1 cellular context compared by ENCODE assay signal in the genomic region with DNA sequence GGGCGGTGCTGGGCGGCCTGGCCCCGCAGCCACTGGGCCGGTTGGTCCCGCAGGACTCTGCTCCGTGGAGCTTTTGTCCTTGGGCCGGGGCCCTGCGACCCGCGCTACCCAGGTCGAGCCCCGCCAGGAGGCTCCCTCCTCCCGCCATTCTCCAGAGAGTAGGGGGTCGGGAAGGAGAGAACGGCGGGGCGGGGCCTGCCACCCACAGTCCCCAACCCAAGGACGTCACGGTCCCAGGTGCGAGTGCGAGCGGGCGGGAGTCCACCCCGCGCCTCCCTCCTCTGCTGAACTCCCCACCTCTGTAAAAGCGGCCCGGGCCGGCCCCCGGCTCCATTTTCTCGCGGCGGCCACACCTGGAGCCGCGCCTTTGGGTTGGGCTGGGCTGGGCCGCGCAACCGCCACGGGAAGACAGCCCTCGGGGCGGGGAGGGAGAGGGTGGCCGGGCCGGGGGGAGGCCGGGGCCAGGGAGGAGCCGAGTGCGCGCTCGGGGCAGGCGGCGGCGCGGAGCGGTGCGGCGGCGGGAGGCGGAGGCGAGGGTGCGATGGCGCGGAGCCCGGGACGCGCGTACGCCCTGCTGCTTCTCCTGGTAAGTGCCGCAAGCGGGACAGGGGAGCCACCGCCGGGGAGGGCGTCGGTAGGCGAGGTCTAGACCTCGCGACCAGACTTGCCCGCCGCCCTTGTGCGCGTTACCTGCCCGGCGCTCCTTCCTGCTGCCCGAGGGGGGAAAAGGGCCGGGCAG.
TF ChIP-seq lines count a peak whose summit lies in the region.

A gene (plus strand): TSS at position 467 of the 739 bp plus-strand sequence. CDS start 75 bp downstream, at position 542.

TF ChIP-seq in K562, 482 proteins besides CTCF, POLR2A, EP300 and RAD21 (continued from another document and continues in another):
- TF ChIP-seq, protein P1, sequence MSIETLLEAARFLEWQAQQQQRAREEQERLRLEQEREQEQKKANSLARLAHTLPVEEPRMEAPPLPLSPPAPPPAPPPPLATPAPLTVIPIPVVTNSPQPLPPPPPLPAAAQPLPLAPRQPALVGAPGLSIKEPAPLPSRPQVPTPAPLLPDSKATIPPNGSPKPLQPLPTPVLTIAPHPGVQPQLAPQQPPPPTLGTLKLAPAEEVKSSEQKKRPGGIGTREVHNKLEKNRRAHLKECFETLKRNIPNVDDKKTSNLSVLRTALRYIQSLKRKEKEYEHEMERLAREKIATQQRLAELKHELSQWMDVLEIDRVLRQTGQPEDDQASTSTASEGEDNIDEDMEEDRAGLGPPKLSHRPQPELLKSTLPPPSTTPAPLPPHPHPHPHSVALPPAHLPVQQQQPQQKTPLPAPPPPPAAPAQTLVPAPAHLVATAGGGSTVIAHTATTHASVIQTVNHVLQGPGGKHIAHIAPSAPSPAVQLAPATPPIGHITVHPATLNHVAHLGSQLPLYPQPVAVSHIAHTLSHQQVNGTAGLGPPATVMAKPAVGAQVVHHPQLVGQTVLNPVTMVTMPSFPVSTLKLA (conservative IDR thresholded peaks at IDR 0.05): 0 out of 4 replicates have a peak, but pooled peaks of 1 of the 2 experiments have one; percentile 43
- TF ChIP-seq KDM4B (IDR thresholded peaks at IDR 0.05; ENCODE audit: borderline replicate concordance in 2 of 2, low read depth in 1 of 2): 0 out of 4 replicates have a peak, but pooled peaks of 1 of the 2 experiments have one; percentile 16
- TF ChIP-seq, protein P2, sequence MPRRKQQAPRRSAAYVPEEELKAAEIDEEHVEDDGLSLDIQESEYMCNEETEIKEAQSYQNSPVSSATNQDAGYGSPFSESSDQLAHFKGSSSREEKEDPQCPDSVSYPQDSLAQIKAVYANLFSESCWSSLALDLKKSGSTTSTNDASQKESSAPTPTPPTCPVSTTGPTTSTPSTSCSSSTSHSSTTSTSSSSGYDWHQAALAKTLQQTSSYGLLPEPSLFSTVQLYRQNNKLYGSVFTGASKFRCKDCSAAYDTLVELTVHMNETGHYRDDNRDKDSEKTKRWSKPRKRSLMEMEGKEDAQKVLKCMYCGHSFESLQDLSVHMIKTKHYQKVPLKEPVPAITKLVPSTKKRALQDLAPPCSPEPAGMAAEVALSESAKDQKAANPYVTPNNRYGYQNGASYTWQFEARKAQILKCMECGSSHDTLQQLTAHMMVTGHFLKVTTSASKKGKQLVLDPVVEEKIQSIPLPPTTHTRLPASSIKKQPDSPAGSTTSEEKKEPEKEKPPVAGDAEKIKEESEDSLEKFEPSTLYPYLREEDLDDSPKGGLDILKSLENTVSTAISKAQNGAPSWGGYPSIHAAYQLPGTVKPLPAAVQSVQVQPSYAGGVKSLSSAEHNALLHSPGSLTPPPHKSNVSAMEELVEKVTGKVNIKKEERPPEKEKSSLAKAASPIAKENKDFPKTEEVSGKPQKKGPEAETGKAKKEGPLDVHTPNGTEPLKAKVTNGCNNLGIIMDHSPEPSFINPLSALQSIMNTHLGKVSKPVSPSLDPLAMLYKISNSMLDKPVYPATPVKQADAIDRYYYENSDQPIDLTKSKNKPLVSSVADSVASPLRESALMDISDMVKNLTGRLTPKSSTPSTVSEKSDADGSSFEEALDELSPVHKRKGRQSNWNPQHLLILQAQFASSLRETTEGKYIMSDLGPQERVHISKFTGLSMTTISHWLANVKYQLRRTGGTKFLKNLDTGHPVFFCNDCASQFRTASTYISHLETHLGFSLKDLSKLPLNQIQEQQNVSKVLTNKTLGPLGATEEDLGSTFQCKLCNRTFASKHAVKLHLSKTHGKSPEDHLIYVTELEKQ (CRISPR knock-in tag; IDR thresholded peaks at IDR 0.05): no peak
- no peak for TF ChIP-seq NCOA2 (IDR thresholded peaks at IDR 0.05; ENCODE audit: partially characterized antibody in 2 of 2)
- peak; percentile 30 for TF ChIP-seq HMGN3 (IDR thresholded peaks at IDR 0.05; ENCODE audit: borderline replicate concordance, extremely low read depth, insufficient read length, low read depth, low read length)
- no peak for TF ChIP-seq STAG1 (CRISPR knock-in tag; IDR thresholded peaks at IDR 0.05; ENCODE audit: borderline replicate concordance)
- TF ChIP-seq, protein P3, sequence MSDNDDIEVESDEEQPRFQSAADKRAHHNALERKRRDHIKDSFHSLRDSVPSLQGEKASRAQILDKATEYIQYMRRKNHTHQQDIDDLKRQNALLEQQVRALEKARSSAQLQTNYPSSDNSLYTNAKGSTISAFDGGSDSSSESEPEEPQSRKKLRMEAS (CRISPR knock-in tag; IDR thresholded peaks at IDR 0.05): peak; percentile 29; the same call in 1 of the 2 replicates
- no peak for TF ChIP-seq SPI1 (IDR thresholded peaks at IDR 0.05; ENCODE audit: borderline replicate concordance, low read depth, low read length)
- TF ChIP-seq TARDBP (IDR thresholded peaks at IDR 0.05): no peak
- TF ChIP-seq, protein P4, sequence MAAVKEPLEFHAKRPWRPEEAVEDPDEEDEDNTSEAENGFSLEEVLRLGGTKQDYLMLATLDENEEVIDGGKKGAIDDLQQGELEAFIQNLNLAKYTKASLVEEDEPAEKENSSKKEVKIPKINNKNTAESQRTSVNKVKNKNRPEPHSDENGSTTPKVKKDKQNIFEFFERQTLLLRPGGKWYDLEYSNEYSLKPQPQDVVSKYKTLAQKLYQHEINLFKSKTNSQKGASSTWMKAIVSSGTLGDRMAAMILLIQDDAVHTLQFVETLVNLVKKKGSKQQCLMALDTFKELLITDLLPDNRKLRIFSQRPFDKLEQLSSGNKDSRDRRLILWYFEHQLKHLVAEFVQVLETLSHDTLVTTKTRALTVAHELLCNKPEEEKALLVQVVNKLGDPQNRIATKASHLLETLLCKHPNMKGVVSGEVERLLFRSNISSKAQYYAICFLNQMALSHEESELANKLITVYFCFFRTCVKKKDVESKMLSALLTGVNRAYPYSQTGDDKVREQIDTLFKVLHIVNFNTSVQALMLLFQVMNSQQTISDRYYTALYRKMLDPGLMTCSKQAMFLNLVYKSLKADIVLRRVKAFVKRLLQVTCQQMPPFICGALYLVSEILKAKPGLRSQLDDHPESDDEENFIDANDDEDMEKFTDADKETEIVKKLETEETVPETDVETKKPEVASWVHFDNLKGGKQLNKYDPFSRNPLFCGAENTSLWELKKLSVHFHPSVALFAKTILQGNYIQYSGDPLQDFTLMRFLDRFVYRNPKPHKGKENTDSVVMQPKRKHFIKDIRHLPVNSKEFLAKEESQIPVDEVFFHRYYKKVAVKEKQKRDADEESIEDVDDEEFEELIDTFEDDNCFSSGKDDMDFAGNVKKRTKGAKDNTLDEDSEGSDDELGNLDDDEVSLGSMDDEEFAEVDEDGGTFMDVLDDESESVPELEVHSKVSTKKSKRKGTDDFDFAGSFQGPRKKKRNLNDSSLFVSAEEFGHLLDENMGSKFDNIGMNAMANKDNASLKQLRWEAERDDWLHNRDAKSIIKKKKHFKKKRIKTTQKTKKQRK (IDR thresholded peaks at IDR 0.05; ENCODE audit: borderline replicate concordance, low read depth, low read length): no peak
- TF ChIP-seq HCFC1 (IDR thresholded peaks at IDR 0.05; ENCODE audit: low read depth, low read length): 0 out of 2 replicates have a peak, but pooled peaks have one; percentile 9
- no peak for TF ChIP-seq PHB2 (IDR thresholded peaks at IDR 0.05; ENCODE audit: low read depth)
- TF ChIP-seq MAZ (CRISPR knock-in tag; conservative IDR thresholded peaks at IDR 0.05 in 1 of 2, IDR thresholded peaks at IDR 0.05 in 1 of 2): peak; percentile 55 to 73; a peak in 3 of 4 replicates
- no peak for TF ChIP-seq NCOA1 (IDR thresholded peaks at IDR 0.05; ENCODE audit: low read depth)
- TF ChIP-seq JUNB (CRISPR knock-in tag; conservative IDR thresholded peaks at IDR 0.05): no peak
- TF ChIP-seq MED1 (CRISPR knock-in tag; IDR thresholded peaks at IDR 0.05; ENCODE audit: borderline replicate concordance): no peak
- no peak for TF ChIP-seq SETDB1 (IDR thresholded peaks at IDR 0.05; ENCODE audit: low read length)
- no peak for TF ChIP-seq ARID2 (IDR thresholded peaks at IDR 0.05)
- TF ChIP-seq CTBP1 (IDR thresholded peaks at IDR 0.05; ENCODE audit: borderline replicate concordance): peak; percentile 75
- TF ChIP-seq, protein P5, sequence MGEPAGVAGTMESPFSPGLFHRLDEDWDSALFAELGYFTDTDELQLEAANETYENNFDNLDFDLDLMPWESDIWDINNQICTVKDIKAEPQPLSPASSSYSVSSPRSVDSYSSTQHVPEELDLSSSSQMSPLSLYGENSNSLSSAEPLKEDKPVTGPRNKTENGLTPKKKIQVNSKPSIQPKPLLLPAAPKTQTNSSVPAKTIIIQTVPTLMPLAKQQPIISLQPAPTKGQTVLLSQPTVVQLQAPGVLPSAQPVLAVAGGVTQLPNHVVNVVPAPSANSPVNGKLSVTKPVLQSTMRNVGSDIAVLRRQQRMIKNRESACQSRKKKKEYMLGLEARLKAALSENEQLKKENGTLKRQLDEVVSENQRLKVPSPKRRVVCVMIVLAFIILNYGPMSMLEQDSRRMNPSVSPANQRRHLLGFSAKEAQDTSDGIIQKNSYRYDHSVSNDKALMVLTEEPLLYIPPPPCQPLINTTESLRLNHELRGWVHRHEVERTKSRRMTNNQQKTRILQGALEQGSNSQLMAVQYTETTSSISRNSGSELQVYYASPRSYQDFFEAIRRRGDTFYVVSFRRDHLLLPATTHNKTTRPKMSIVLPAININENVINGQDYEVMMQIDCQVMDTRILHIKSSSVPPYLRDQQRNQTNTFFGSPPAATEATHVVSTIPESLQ (CRISPR knock-in tag; IDR thresholded peaks at IDR 0.05): peak; percentile 55; the same call in 1 of the 2 replicates
- peak; percentile 94; the same call in 1 of the 2 replicates for TF ChIP-seq PHF8 (IDR thresholded peaks at IDR 0.05; ENCODE audit: borderline replicate concordance, low read length)
- no peak for TF ChIP-seq NFYB (IDR thresholded peaks at IDR 0.05; ENCODE audit: extremely low read depth, insufficient read length)
- TF ChIP-seq RB1 (IDR thresholded peaks at IDR 0.05; ENCODE audit: low read depth): peak; percentile 83; the same call in 1 of the 2 replicates
- peak; percentile 42; the same call in 1 of the 2 replicates for TF ChIP-seq NFRKB (IDR thresholded peaks at IDR 0.05; ENCODE audit: low read depth)
- no peak for TF ChIP-seq XRCC5 (IDR thresholded peaks at IDR 0.05; ENCODE audit: low read depth, low read length)
- TF ChIP-seq GABPB1 (CRISPR knock-in tag; IDR thresholded peaks at IDR 0.05): peak; percentile 43
- no peak for TF ChIP-seq MTA1 (IDR thresholded peaks at IDR 0.05; ENCODE audit: borderline replicate concordance)
- peak; percentile 1 to 79 (median 62) for TF ChIP-seq YY1 (IDR thresholded peaks at IDR 0.05; ENCODE audit: borderline replicate concordance in 1 of 3, control insufficient read depth in 1 of 3, extremely low read depth in 1 of 3, insufficient read depth in 3 of 3, insufficient read length in 1 of 3, insufficient replicate concordance in 2 of 3, low read depth in 1 of 3, low read length in 2 of 3)
- TF ChIP-seq, protein P6, sequence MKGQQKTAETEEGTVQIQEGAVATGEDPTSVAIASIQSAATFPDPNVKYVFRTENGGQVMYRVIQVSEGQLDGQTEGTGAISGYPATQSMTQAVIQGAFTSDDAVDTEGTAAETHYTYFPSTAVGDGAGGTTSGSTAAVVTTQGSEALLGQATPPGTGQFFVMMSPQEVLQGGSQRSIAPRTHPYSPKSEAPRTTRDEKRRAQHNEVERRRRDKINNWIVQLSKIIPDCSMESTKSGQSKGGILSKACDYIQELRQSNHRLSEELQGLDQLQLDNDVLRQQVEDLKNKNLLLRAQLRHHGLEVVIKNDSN (CRISPR knock-in tag; IDR thresholded peaks at IDR 0.05): no peak
- TF ChIP-seq, protein P7, sequence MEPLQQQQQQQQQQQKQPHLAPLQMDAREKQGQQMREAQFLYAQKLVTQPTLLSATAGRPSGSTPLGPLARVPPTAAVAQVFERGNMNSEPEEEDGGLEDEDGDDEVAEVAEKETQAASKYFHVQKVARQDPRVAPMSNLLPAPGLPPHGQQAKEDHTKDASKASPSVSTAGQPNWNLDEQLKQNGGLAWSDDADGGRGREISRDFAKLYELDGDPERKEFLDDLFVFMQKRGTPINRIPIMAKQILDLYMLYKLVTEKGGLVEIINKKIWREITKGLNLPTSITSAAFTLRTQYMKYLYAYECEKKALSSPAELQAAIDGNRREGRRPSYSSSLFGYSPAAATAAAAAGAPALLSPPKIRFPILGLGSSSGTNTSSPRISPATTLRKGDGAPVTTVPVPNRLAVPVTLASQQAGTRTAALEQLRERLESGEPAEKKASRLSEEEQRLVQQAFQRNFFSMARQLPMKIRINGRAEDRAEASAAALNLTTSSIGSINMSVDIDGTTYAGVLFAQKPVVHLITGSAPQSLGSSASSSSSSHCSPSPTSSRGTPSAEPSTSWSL (CRISPR knock-in tag; IDR thresholded peaks at IDR 0.05; ENCODE audit: borderline replicate concordance): no peak
- TF ChIP-seq, protein P8, sequence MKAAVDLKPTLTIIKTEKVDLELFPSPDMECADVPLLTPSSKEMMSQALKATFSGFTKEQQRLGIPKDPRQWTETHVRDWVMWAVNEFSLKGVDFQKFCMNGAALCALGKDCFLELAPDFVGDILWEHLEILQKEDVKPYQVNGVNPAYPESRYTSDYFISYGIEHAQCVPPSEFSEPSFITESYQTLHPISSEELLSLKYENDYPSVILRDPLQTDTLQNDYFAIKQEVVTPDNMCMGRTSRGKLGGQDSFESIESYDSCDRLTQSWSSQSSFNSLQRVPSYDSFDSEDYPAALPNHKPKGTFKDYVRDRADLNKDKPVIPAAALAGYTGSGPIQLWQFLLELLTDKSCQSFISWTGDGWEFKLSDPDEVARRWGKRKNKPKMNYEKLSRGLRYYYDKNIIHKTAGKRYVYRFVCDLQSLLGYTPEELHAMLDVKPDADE (conservative IDR thresholded peaks at IDR 0.05; ENCODE audit: control insufficient read depth, low read depth, low read length): 0 out of 2 replicates have a peak, but pooled peaks have one; percentile 49
- TF ChIP-seq SMAD2 (IDR thresholded peaks at IDR 0.05; ENCODE audit: low read depth, low read length): no peak
- peak; percentile 36; the same call in 1 of the 2 replicates for TF ChIP-seq PHB (CRISPR knock-in tag; IDR thresholded peaks at IDR 0.05)
- no peak for TF ChIP-seq NFXL1 (CRISPR knock-in tag; IDR thresholded peaks at IDR 0.05)
- TF ChIP-seq NR2C2 (CRISPR knock-in tag; IDR thresholded peaks at IDR 0.05): no peak
- peak; percentile 48; the same call in 1 of the 2 replicates for TF ChIP-seq NR2C2 (tag; IDR thresholded peaks at IDR 0.05)
- TF ChIP-seq CREB1 (IDR thresholded peaks at IDR 0.05): no peak
- TF ChIP-seq CREB1 (CRISPR knock-in tag; IDR thresholded peaks at IDR 0.05): no peak
- no peak for TF ChIP-seq CBFB (CRISPR knock-in tag; IDR thresholded peaks at IDR 0.05)
- TF ChIP-seq ZNF174 (CRISPR knock-in tag; IDR thresholded peaks at IDR 0.05): no peak
- no peak for TF ChIP-seq CBX3 (IDR thresholded peaks at IDR 0.05; ENCODE audit: borderline replicate concordance in 1 of 2, low read length in 2 of 2)
- no peak for TF ChIP-seq PML (IDR thresholded peaks at IDR 0.05; ENCODE audit: low read length)
- no peak for TF ChIP-seq LARP7 (IDR thresholded peaks at IDR 0.05)
- TF ChIP-seq ZNF23 (CRISPR knock-in tag; IDR thresholded peaks at IDR 0.05): no peak
- no peak for TF ChIP-seq C11orf30 (IDR thresholded peaks at IDR 0.05; ENCODE audit: low read depth)
- no peak for TF ChIP-seq ZNF134 (CRISPR knock-in tag; conservative IDR thresholded peaks at IDR 0.05)
- TF ChIP-seq HOXB6 (CRISPR knock-in tag; IDR thresholded peaks at IDR 0.05; ENCODE audit: borderline replicate concordance): no peak
- TF ChIP-seq ZNF644 (tag; IDR thresholded peaks at IDR 0.05; ENCODE audit: low read depth): no peak
- no peak for TF ChIP-seq FUS (optimal IDR thresholded peaks at IDR 0.05; ENCODE audit: low read depth, low read length)
- no peak for TF ChIP-seq BMI1 (IDR thresholded peaks at IDR 0.05; ENCODE audit: low read length)
